In genomic region chr6:88166901-88167624, GRCh38 we compare ENCODE assay signal across 8 cellular contexts. TPM values are rescaled to one million over a fixed set of nuclear protein-coding genes. Genes with fewer than 3 reads are reported as not detected.
A peak's percentile ranks its signal among the peaks of the same experiment; 100 is the strongest.
DNase-seq lines count a peak whose midpoint lies in the region; ATAC-seq, FAIRE-seq and TF ChIP-seq lines count a peak whose summit lies in the region.

No MANE protein-coding gene starts in this region.

- no peak for TF ChIP-seq POLR2A in right lobe of liver (IDR thresholded peaks at IDR 0.05)

- peaks cover 0 to 5% (median 0%) of the 10 kb centered on the region in 8 donors for H3K9me3 Mint-ChIP-seq in CD4-positive, alpha-beta memory T cell

- peaks cover 8% of the 10 kb centered on the region for H3K4me1 ChIP-seq in CD4-positive, alpha-beta memory T cell (ENCODE audit: insufficient read depth, low read length)
- peaks cover 0 to 16% (median 0%) of the 10 kb centered on the region in 4 donors for H3K4me1 ChIP-seq in right lobe of liver
- peaks cover 0 to 20% (median 8%) of the 10 kb centered on the region in 4 donors for H3K4me1 ChIP-seq in tibial artery

- no peak overlapping the region for H3K27ac Mint-ChIP-seq in CD4-positive, alpha-beta memory T cell

- no peaks in the 10 kb centered on the region for H3K36me3 Mint-ChIP-seq in CD4-positive, alpha-beta memory T cell

- no peaks in the 10 kb centered on the region for H3K9me3 ChIP-seq in CD4-positive, alpha-beta memory T cell (ENCODE audit: control insufficient read depth in 1 of 2, low read length in 2 of 2)
- H3K9me3 ChIP-seq in right lobe of liver: no peaks in the 10 kb centered on the region
- H3K9me3 ChIP-seq in tibial artery: no peaks in the 10 kb centered on the region

- no peak for DNase-seq in CD4-positive, alpha-beta memory T cell
- DNase-seq in GM19239 (ENCODE audit: insufficient read length, low spot score) (no peak), astrocyte of the cerebellum (ENCODE audit: low read depth) (no peak), right lobe of liver (no peak), tibial artery (no peak), superior temporal gyrus (ENCODE audit: extremely low spot score) (no peak), GF-D8 (lab: John Stamatoyannopoulos, UW) (no peak)

- intact Hi-C loops in CD4-positive, alpha-beta memory T cell (cut with micrococcal nuclease): no loop called here
- intact Hi-C loops in right lobe of liver (cut with DNase I) (no loop called here), tibial artery (cut with DNase I; ENCODE audit: low total_unique reads) (no loop called here)

- CTCF ChIA-PET in CD4-positive, alpha-beta memory T cell (lab: Charles Lee; ENCODE audit: partially characterized antibody): no interaction called here

- FAIRE-seq in GM19239 (lab: Jason Lieb, UNC): peak; percentile 56

- H3K27me3 ChIP-seq in CD4-positive, alpha-beta memory T cell (ENCODE audit: insufficient read depth, low read length): peaks cover 7% of the 10 kb centered on the region
- peaks cover 0 to 28% of the 10 kb centered on the region in 2 donors for H3K27me3 ChIP-seq in right lobe of liver
- peaks cover 0 to 5% of the 10 kb centered on the region in 2 donors for H3K27me3 ChIP-seq in tibial artery

- H3K27me3 Mint-ChIP-seq in CD4-positive, alpha-beta memory T cell: peaks cover 48 to 59% of the 10 kb centered on the region in 2 donors

- WGBS in right lobe of liver (ENCODE audit: insufficient coverage, low coverage, low lambda C conversion rate, missing lambda C conversion rate): 3% methylated on average over 21 of the region's 81 CpGs

- H3K36me3 ChIP-seq in CD4-positive, alpha-beta memory T cell (ENCODE audit: insufficient read depth, low read length): no peaks in the 10 kb centered on the region
- H3K36me3 ChIP-seq in right lobe of liver: no peaks in the 10 kb centered on the region
- H3K36me3 ChIP-seq in tibial artery: no peaks in the 10 kb centered on the region

- ATAC-seq in HG03354 (IDR thresholded peaks at IDR 0.05; ENCODE audit: poor library complexity, severe bottlenecking, unreplicated experiment): peak; percentile 30
- ATAC-seq in right lobe of liver: no peak

- H3K4me3 ChIP-seq in CD4-positive, alpha-beta memory T cell (ENCODE audit: low read length in 2 of 2): no peak overlapping the region
- peak overlapping the region; percentile 53 for H3K4me3 ChIP-seq in astrocyte of the cerebellum (ENCODE audit: low read depth, low read length)
- peak overlapping the region; percentile 40 to 52 (median 48) for H3K4me3 ChIP-seq in right lobe of liver
- H3K4me3 ChIP-seq in tibial artery: peak overlapping the region; percentile 71 to 81

- no peak overlapping the region for H3K27ac ChIP-seq in CD4-positive, alpha-beta memory T cell (ENCODE audit: low read depth, low read length)
- no peak overlapping the region for H3K27ac ChIP-seq in right lobe of liver
- H3K27ac ChIP-seq in tibial artery: peak overlapping the region; percentile 79 to 82

- in situ Hi-C loops in astrocyte of the cerebellum (cut with HindIII; ENCODE audit: low sequenced_read_pairs): no loop called here

- POLR2A ChIA-PET in CD4-positive, alpha-beta memory T cell (lab: Charles Lee; ENCODE audit: partially characterized antibody): no interaction called here

- peaks cover 11 to 19% (median 16%) of the 10 kb centered on the region in 4 donors for H3K4me1 Mint-ChIP-seq in CD4-positive, alpha-beta memory T cell

- peak overlapping the region; percentile 48 to 78 (median 63) for H3K4me3 Mint-ChIP-seq in CD4-positive, alpha-beta memory T cell

- TF ChIP-seq CTCF in astrocyte of the cerebellum (IDR thresholded peaks at IDR 0.05; ENCODE audit: low read depth, low read length, missing control alignments) (no peak), right lobe of liver (IDR thresholded peaks at IDR 0.05) (no peak), tibial artery (IDR thresholded peaks at IDR 0.05) (no peak)

RNA-seq across cellular contexts. Expression of gene CNR1, which starts 0.9 kb away (rescaled TPM):
- not detected for total RNA-seq in CD4-positive, alpha-beta memory T cell
- polyA plus RNA-seq in CD4-positive, alpha-beta memory T cell: not detected
- under 1 TPM in 3 of 6 experiments, not detected in 3; 0.05 to 0.14 (median 0.12) TPM for total RNA-seq in right lobe of liver

Comparison
In these comparisons a context has a peak if more than half of its experiments do, and no peak if none do; other contexts are left out.
1. H3K27ac ChIP-seq: peak in tibial artery (2 of 2); none in CD4-positive, alpha-beta memory T cell (single experiment) and right lobe of liver (0 of 3).
2. H3K4me3 ChIP-seq: peak in astrocyte of the cerebellum (single experiment), right lobe of liver (3 of 3) and tibial artery (2 of 2); none in CD4-positive, alpha-beta memory T cell (0 of 2).